Comparison of ENCODE assay signal across 8 cellular contexts in the genomic region with DNA sequence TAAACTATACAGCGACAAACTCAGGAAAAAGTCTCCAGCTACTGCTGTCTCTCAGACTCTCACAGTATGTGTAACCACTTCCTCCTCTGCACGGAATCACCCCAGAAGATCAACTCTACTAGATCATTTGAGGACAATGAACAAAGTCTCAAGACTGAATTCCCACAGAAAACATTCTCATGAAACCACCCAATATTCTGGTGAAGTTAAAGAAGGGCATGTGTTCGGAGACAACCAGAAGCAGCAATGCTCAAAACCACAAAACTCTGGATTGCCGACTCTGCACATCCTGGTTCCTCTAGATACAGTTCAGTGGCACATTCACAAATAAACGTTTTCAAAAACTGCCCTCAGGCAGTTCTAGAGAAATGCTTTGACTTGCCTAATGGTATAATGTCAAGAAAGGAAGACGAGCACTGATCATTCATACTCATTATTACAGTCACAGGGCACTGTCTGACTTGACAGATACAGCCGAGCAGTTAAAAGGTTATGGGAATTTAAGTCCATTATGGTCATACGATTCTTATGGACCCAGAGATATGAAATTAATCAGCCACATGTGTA.
DNase-seq lines count a peak whose midpoint lies in the region; ATAC-seq, FAIRE-seq and TF ChIP-seq lines count a peak whose summit lies in the region.

No MANE protein-coding gene starts in this region.

- FAIRE-seq in D721Med (lab: Jason Lieb, UNC): no peak

- H3K27ac Mint-ChIP-seq in chondrocyte (ENCODE audit: unreplicated experiment): peak overlapping the region; percentile 78

- POLR2A ChIA-PET in BJ (lab: Charles Lee): no interaction called here

- CTCF ChIA-PET in BJ (lab: Yijun Ruan, JAX): no interaction called here

- no peaks in the 10 kb centered on the region for H3K9me3 Mint-ChIP-seq in chondrocyte (ENCODE audit: low read depth)

- no peak overlapping the region for H3K4me3 ChIP-seq in BJ (ENCODE audit: low read depth, low read length)
- peak overlapping the region; percentile 73 for H3K4me3 ChIP-seq in SK-N-MC
- peak overlapping the region; percentile 14 to 37 for H3K4me3 ChIP-seq in neutrophil (ENCODE audit: low read depth in 1 of 2, low read length in 1 of 2)

- DNase-seq in BJ (ENCODE audit: low read depth) (peak; percentile 41), SK-N-MC (ENCODE audit: low read depth, low spot score) (peak; percentile 97), chondrocyte (ENCODE audit: low spot score) (no peak), D721Med (ENCODE audit: insufficient read length, low spot score) (no peak), kidney glomerular epithelial cell (lab: John Stamatoyannopoulos, UW) (no peak)

- H3K36me3 Mint-ChIP-seq in chondrocyte (ENCODE audit: low read depth): peaks cover 1% of the 10 kb centered on the region

- H3K4me3 Mint-ChIP-seq in chondrocyte (ENCODE audit: unreplicated experiment): peak overlapping the region; percentile 14

- ATAC-seq in GM19324 (IDR thresholded peaks at IDR 0.05; ENCODE audit: low FRiP score, unreplicated experiment) (peak; percentile 92), HG03196 (IDR thresholded peaks at IDR 0.05; ENCODE audit: unreplicated experiment) (peak; percentile 93)

- no peaks in the 10 kb centered on the region for H3K27me3 Mint-ChIP-seq in chondrocyte (ENCODE audit: low read depth)

- H3K36me3 ChIP-seq in BJ (ENCODE audit: control insufficient read depth, insufficient read depth, low read length) (no peaks in the 10 kb centered on the region), SK-N-MC (ENCODE audit: insufficient read depth, low read length) (no peaks in the 10 kb centered on the region), neutrophil (no peaks in the 10 kb centered on the region)

- H3K27me3 ChIP-seq in BJ (ENCODE audit: control insufficient read depth, insufficient read depth, low read length) (no peaks in the 10 kb centered on the region), neutrophil (no peaks in the 10 kb centered on the region)

- TF ChIP-seq CTCF in BJ (IDR thresholded peaks at IDR 0.05; ENCODE audit: insufficient read depth, low read depth, low read length): no peak
- TF ChIP-seq CTCF in chondrocyte (IDR thresholded peaks at IDR 0.05): no peak
- no peak for TF ChIP-seq CTCF in neutrophil (IDR thresholded peaks at IDR 0.05)
- no peak for TF ChIP-seq CTCF in D721Med (IDR thresholded peaks at IDR 0.05; ENCODE audit: insufficient read depth, missing control alignments)

- peaks cover 34 to 36% of the 10 kb centered on the region in 2 experiments for H3K4me1 ChIP-seq in neutrophil (ENCODE audit: control insufficient read depth in 1 of 2, insufficient read depth in 1 of 2, low read depth in 1 of 2, low read length in 1 of 2)

- H3K9ac ChIP-seq in SK-N-MC (ENCODE audit: insufficient read length): peak overlapping the region; percentile 80

- H3K27ac ChIP-seq in SK-N-MC (peak overlapping the region; percentile 99), neutrophil (peak overlapping the region; percentile 85)

- peaks cover 44% of the 10 kb centered on the region for H3K4me1 Mint-ChIP-seq in chondrocyte (ENCODE audit: low read depth)

- H3K9me3 ChIP-seq in SK-N-MC (ENCODE audit: low read depth, low read length): no peaks in the 10 kb centered on the region
- H3K9me3 ChIP-seq in neutrophil: no peaks in the 10 kb centered on the region

Comparison
In these comparisons a context has a peak if more than half of its experiments do, and no peak if none do; other contexts are left out.
1. DNase-seq: peak in BJ (single experiment) and SK-N-MC (single experiment); none in chondrocyte (single experiment), D721Med (single experiment) and kidney glomerular epithelial cell (single experiment).